ENCODE assay signal across 9 cellular contexts in the genomic region with DNA sequence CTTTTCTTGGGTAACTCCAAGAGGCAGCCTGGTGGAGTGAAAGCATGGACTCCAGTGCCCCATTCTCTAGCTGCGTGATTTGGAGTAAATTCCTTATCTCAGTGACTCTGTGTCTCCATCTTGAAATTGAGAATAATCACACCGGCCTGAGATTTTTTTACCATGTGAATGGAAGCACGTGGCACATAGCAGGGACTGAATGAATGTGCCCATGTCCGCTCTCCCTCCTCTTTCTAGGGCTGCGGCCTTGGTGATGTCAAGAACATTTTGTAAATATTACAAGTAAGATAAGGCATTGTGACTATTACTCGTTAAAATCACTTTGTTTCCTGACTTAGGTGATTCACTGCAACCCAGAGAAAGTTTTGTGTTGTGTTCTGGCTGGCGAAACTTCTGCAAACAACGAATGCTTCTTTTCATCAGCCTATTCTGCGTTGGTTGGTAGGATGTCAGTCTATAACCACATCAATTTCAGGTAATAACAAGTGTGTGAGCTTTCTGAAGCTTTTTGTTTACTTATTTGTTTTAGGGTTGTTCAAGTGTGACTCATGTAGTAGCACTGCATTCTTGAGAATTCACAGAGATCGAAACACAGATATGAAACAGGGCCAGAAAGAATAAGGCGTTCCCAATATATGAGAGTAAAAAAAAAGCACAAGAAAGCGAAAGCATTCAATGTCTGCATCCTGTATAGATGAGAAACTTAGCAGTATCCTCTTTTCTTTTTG.
DNase-seq lines count a peak whose midpoint lies in the region; ATAC-seq and TF ChIP-seq lines count a peak whose summit lies in the region.
"Had no signal": no experiment of that assay in that cellular context is flagged by ENCODE, and none has a peak within 500 bp of the region (broad histone marks: within the 10 kb centered on the region; RNA-seq: fewer than 3 reads in every experiment).

No MANE protein-coding gene starts in this region.

- ATAC-seq in GM19395 (IDR thresholded peaks at IDR 0.05; ENCODE audit: unreplicated experiment) (peak; percentile 95), T-cell (replicated peaks in 1 of 4) (peak; percentile 88 to 92 (median 91))
- ATAC-seq in stimulated activated naive B cell treated with anti-CD40 and anti-IgM and Interleukin-4, amounts not matched to agents 10 μg/mL and 1 μg/mL and 100 μg/mL, for 72 hours (replicated peaks), result no peak

- peak overlapping the region; percentile 85 to 89 for H3K27ac Mint-ChIP-seq in T-cell
- H3K27ac Mint-ChIP-seq in stimulated activated naive B cell treated with anti-CD40 and anti-IgM and Interleukin-4, amounts not matched to agents 10 μg/mL and 1 μg/mL and 100 μg/mL, for 72 hours, result no peak overlapping the region

- H3K27me3 Mint-ChIP-seq in T-cell, result no peaks in the 10 kb centered on the region
- H3K27me3 Mint-ChIP-seq in stimulated activated naive B cell treated with anti-CD40 and anti-IgM and Interleukin-4, amounts not matched to agents 10 μg/mL and 1 μg/mL and 100 μg/mL, for 72 hours, result peaks cover 5 to 7% of the 10 kb centered on the region in 2 donors

- H3K9me3 ChIP-seq in hepatocyte (ENCODE audit: low read depth), result no peaks in the 10 kb centered on the region

- H3K9me2 ChIP-seq in hepatocyte (replicated peaks; ENCODE audit: insufficient read depth), result no peaks in the 10 kb centered on the region

- no peaks in the 10 kb centered on the region for H3K36me3 Mint-ChIP-seq in T-cell
- H3K36me3 Mint-ChIP-seq in stimulated activated naive B cell treated with anti-CD40 and anti-IgM and Interleukin-4, amounts not matched to agents 10 μg/mL and 1 μg/mL and 100 μg/mL, for 72 hours, result peaks cover 0 to 3% of the 10 kb centered on the region in 2 donors

- H3K27me3 ChIP-seq in hepatocyte, result no peaks in the 10 kb centered on the region
- H3K27me3 ChIP-seq: cardiac muscle cell had no signal

- H3K27ac ChIP-seq in hepatocyte, result peak overlapping the region; percentile 87
- H3K27ac ChIP-seq: cardiac muscle cell had no signal

- no peaks in the 10 kb centered on the region for H4K20me1 ChIP-seq in hepatocyte (ENCODE audit: insufficient read depth, poor library complexity, severe bottlenecking)

- H3K4me1 Mint-ChIP-seq in T-cell, result peaks cover 20 to 23% (median 23%) of the 10 kb centered on the region in 3 donors
- H3K4me1 Mint-ChIP-seq in stimulated activated naive B cell treated with anti-CD40 and anti-IgM and Interleukin-4, amounts not matched to agents 10 μg/mL and 1 μg/mL and 100 μg/mL, for 72 hours, result no peaks in the 10 kb centered on the region

- H3K4me1 ChIP-seq in hepatocyte (ENCODE audit: insufficient read depth), result peaks cover 6% of the 10 kb centered on the region

- CTCF ChIA-PET in T-cell (lab: Charles Lee), result no interaction called here

- WGBS in hepatocyte (ENCODE audit: low lambda C conversion rate, missing lambda C conversion rate), result 47% methylated on average over 12 of the region's 12 CpGs

- DNase-seq in CD1c-positive myeloid dendritic cell (ENCODE audit: extremely low spot score) (peak; percentile 51), T-cell (peak in 20 of 34 experiments; percentile 3 to 62 (median 14)), hepatocyte (ENCODE audit: low spot score) (peak; percentile 66), NCI-H2029 treated with DMSO at 0.1 percent for 48 hours (lab: John Stamatoyannopoulos, UW) (no peak), GOT3 (lab: John Stamatoyannopoulos, UW) (no peak), occipital lobe (lab: John Stamatoyannopoulos, UW) (no peak)
- DNase-seq in stimulated activated naive B cell treated with anti-CD40 and anti-IgM and Interleukin-4, amounts not matched to agents 10 μg/mL and 1 μg/mL and 100 μg/mL, for 72 hours, result no peak

- H3K4me2 ChIP-seq in hepatocyte, result peak overlapping the region; percentile 48

- no peak overlapping the region for H3K4me3 ChIP-seq in hepatocyte
- H3K4me3 ChIP-seq: cardiac muscle cell had no signal

- POLR2A ChIA-PET in T-cell (lab: Charles Lee), result interaction anchor here in 1 of 2 donors (0.5 to 0.6 kb wide), 2 partner anchors 29 to 32 kb away, joined by 6 to 7 read pairs; no protein-coding TSS in a partner anchor

- H3K79me2 ChIP-seq in hepatocyte, result no peaks in the 10 kb centered on the region

- TF ChIP-seq CTCF in hepatocyte (IDR thresholded peaks at IDR 0.05; ENCODE audit: poor library complexity), result no peak

- H3K4me3 Mint-ChIP-seq in T-cell, result peak overlapping the region; percentile 19 to 58 (median 42)
- H3K4me3 Mint-ChIP-seq in stimulated activated naive B cell treated with anti-CD40 and anti-IgM and Interleukin-4, amounts not matched to agents 10 μg/mL and 1 μg/mL and 100 μg/mL, for 72 hours, result no peak overlapping the region

- peak overlapping the region; percentile 14 for H2AFZ ChIP-seq in hepatocyte

- no peaks in the 10 kb centered on the region for H3K36me3 ChIP-seq in hepatocyte (replicated peaks; ENCODE audit: insufficient read depth, low read depth)
- H3K36me3 ChIP-seq: cardiac muscle cell had no signal

- H3K9me3 Mint-ChIP-seq in T-cell, result peaks cover 8 to 19% (median 15%) of the 10 kb centered on the region in 3 donors
- peaks cover 8 to 13% of the 10 kb centered on the region in 2 donors for H3K9me3 Mint-ChIP-seq in stimulated activated naive B cell treated with anti-CD40 and anti-IgM and Interleukin-4, amounts not matched to agents 10 μg/mL and 1 μg/mL and 100 μg/mL, for 72 hours

Comparison
In these comparisons a context has a peak if more than half of its experiments do, and no peak if none do; other contexts are left out.
1. DNase-seq: peak in CD1c-positive myeloid dendritic cell (single experiment), T-cell (20 of 34) and hepatocyte (single experiment); none in stimulated activated naive B cell treated with anti-CD40 and anti-IgM and Interleukin-4, amounts not matched to agents 10 μg/mL and 1 μg/mL and 100 μg/mL, for 72 hours (single experiment), NCI-H2029 treated with DMSO at 0.1 percent for 48 hours (single experiment), GOT3 (single experiment) and occipital lobe (single experiment).
2. ATAC-seq: peak in GM19395 (single experiment) and T-cell (4 of 4); none in stimulated activated naive B cell treated with anti-CD40 and anti-IgM and Interleukin-4, amounts not matched to agents 10 μg/mL and 1 μg/mL and 100 μg/mL, for 72 hours (0 of 2).
3. H3K4me3 Mint-ChIP-seq: peak in T-cell (3 of 3); none in stimulated activated naive B cell treated with anti-CD40 and anti-IgM and Interleukin-4, amounts not matched to agents 10 μg/mL and 1 μg/mL and 100 μg/mL, for 72 hours (0 of 2).